2 cellular contexts compared by ENCODE assay signal in genomic region chr1:94852758-94853157, GRCh38.
TF ChIP-seq lines count a peak whose summit lies in the region.

No MANE protein-coding gene starts in this region.

TF ChIP-seq in liver, 16 proteins besides CTCF, POLR2A, EP300 and RAD21:
- no peak for TF ChIP-seq SP1 (IDR thresholded peaks at IDR 0.05)
- TF ChIP-seq ATF3 (IDR thresholded peaks at IDR 0.05) = no peak
- no peak for TF ChIP-seq TAF1 (conservative IDR thresholded peaks at IDR 0.05)
- no peak for TF ChIP-seq ZBTB33 (IDR thresholded peaks at IDR 0.05)
- TF ChIP-seq GABPA (IDR thresholded peaks at IDR 0.05 in 1 of 2, conservative IDR thresholded peaks at IDR 0.05 in 1 of 2) = no peak
TF ChIP-seq in liver: peak in this region for 0.

TF ChIP-seq in HepG2, 621 proteins besides CTCF, POLR2A, EP300 and RAD21:
- TF ChIP-seq PBX3 (CRISPR knock-in tag; IDR thresholded peaks at IDR 0.05; ENCODE audit: borderline replicate concordance) = no peak
- no peak for TF ChIP-seq REPIN1 (CRISPR knock-in tag; IDR thresholded peaks at IDR 0.05; ENCODE audit: borderline replicate concordance, low read depth)
- TF ChIP-seq FOXK2 (IDR thresholded peaks at IDR 0.05) = no peak
- TF ChIP-seq ZNF34 (CRISPR knock-in tag; IDR thresholded peaks at IDR 0.05; ENCODE audit: borderline replicate concordance) = no peak
- no peak for TF ChIP-seq CREB3 (CRISPR knock-in tag; IDR thresholded peaks at IDR 0.05)
